In the genomic region with DNA sequence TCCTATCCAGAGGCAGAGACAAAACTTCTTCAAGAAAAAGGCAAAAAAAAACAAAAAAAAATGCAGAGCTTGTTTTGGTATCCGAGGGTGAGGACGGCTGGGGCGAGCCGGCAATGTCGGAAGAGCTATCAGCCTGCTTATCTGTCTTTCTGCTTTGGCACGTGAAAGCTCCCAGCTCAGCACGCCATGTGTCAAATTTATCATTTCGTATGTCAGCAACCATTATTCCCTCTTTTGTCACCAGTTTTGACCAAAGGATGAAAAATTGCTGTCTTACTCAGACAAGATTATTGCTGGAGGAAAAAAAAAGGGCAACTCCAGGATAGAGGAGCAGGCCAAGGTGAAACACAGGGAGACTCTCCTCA, we compare ENCODE assay signal across 16 cellular contexts.
A peak's percentile ranks its signal among the peaks of the same experiment; 100 is the strongest.
DNase-seq lines count a peak whose midpoint lies in the region; FAIRE-seq and TF ChIP-seq lines count a peak whose summit lies in the region.
"Had no signal": no experiment of that assay in that cellular context is flagged by ENCODE, and none has a peak within 500 bp of the region (broad histone marks: within the 10 kb centered on the region; RNA-seq: fewer than 3 reads in every experiment).

No MANE protein-coding gene starts in this region.

- H3K4me3 ChIP-seq in H1 (ENCODE audit: extremely low read depth in 1 of 4, insufficient read depth in 2 of 4, low read depth in 3 of 4, low read length in 4 of 4) (no peak overlapping the region), testis (no peak overlapping the region)

- no peaks in the 10 kb centered on the region for H3K79me1 ChIP-seq in H1 (ENCODE audit: low read depth, low read length)

- in situ Hi-C loops in KBM-7 (cut with MboI; ENCODE audit: low pct_unique_long_range_greater_than_20kb, low sequenced_read_pairs): no loop called here

- intact Hi-C loops in testis (cut with DNase I; ENCODE audit: low total_unique reads): no loop called here

- H3K27ac ChIP-seq in H1 (ENCODE audit: low read depth, low read length) (no peak overlapping the region), testis (no peak overlapping the region)

- H3K9me3 ChIP-seq in H1 (ENCODE audit: insufficient read depth in 2 of 2, low read depth in 1 of 2, low read length in 1 of 2): no peaks in the 10 kb centered on the region
- H3K9me3 ChIP-seq in testis: no peaks in the 10 kb centered on the region

- no peak overlapping the region for H3K56ac ChIP-seq in H1 (replicated peaks; ENCODE audit: insufficient read length, low read depth, low read length)

- no peak overlapping the region for H3K14ac ChIP-seq in H1 (ENCODE audit: insufficient read length)

- WGBS in H1 (ENCODE audit: extremely low coverage in 1 of 2, insufficient coverage in 1 of 2, insufficient read length in 1 of 2, insufficient replicate concordance in 2 of 2, low coverage in 1 of 2, low lambda C conversion rate in 2 of 2, missing lambda C conversion rate in 1 of 2), 2 experiments: 78% methylated on average over 8 of the region's 8 CpGs; no CpG with 5 or more reads in 1 of the 2 experiments
- 25 to 32% methylated on average over 8 of the region's 8 CpGs for WGBS in testis, 2 donors

- no peak overlapping the region for H2BK120ac ChIP-seq in H1 (replicated peaks; ENCODE audit: low read depth, low read length)

- no peaks in the 10 kb centered on the region for H3K9me3 Mint-ChIP-seq in neural crest cell
- no peaks in the 10 kb centered on the region for H3K9me3 Mint-ChIP-seq in activated naive CD4-positive, alpha-beta T cell treated with anti-CD3 and anti-CD28 coated beads, Interleukin-2, amount 10 ng/mL, durations not matched to agents 7 days and 5 days

- no peaks in the 10 kb centered on the region for H3K4me1 ChIP-seq in H1 (replicated peaks in 1 of 4; ENCODE audit: control insufficient read depth in 3 of 4, insufficient read depth in 4 of 4, low read length in 3 of 4)
- H3K4me1 ChIP-seq in testis: no peaks in the 10 kb centered on the region

- H3K4ac ChIP-seq in H1 (replicated peaks; ENCODE audit: insufficient read length, low read depth, low read length): no peak overlapping the region

- no peak overlapping the region for H3K9ac ChIP-seq in H1 (replicated peaks in 1 of 4; ENCODE audit: extremely low read depth in 1 of 4, low read depth in 3 of 4, low read length in 3 of 4)

- H2BK12ac ChIP-seq in H1 (ENCODE audit: low read depth, low read length): no peak overlapping the region

- no peak for TF ChIP-seq RAD21 in H1 (IDR thresholded peaks at IDR 0.05 in 1 of 2, conservative IDR thresholded peaks at IDR 0.05 in 1 of 2; ENCODE audit: low read depth in 2 of 2, low read length in 2 of 2)

- H3K27ac Mint-ChIP-seq in neural crest cell (ENCODE audit: unreplicated experiment): peak overlapping the region; percentile 60
- no peak overlapping the region for H3K27ac Mint-ChIP-seq in activated naive CD4-positive, alpha-beta T cell treated with anti-CD3 and anti-CD28 coated beads, Interleukin-2, amount 10 ng/mL, durations not matched to agents 7 days and 5 days
- H3K27ac Mint-ChIP-seq: HFFc6 had no signal

- H3K4me1 Mint-ChIP-seq in neural crest cell: peaks cover 34% of the 10 kb centered on the region
- no peaks in the 10 kb centered on the region for H3K4me1 Mint-ChIP-seq in activated naive CD4-positive, alpha-beta T cell treated with anti-CD3 and anti-CD28 coated beads, Interleukin-2, amount 10 ng/mL, durations not matched to agents 7 days and 5 days
- H3K4me1 Mint-ChIP-seq: CD4-positive, CD25-positive, alpha-beta regulatory T cell had no signal

- no peak for TF ChIP-seq CTCF in H1 (IDR thresholded peaks at IDR 0.05; ENCODE audit: control extremely low read depth in 1 of 3, insufficient read depth in 1 of 3, low read depth in 1 of 3, low read length in 3 of 3)
- no peak for TF ChIP-seq CTCF in neural crest cell (conservative IDR thresholded peaks at IDR 0.05)
- no peak for TF ChIP-seq CTCF in testis (IDR thresholded peaks at IDR 0.05)
- TF ChIP-seq CTCF in GM10266 (IDR thresholded peaks at IDR 0.05; ENCODE audit: control insufficient read depth, insufficient read depth, low read depth, missing control alignments): no peak

- no peak for TF ChIP-seq EP300 in H1 (IDR thresholded peaks at IDR 0.05; ENCODE audit: borderline replicate concordance in 1 of 2, low read depth in 2 of 2, low read length in 2 of 2)

- no peak for TF ChIP-seq POLR2A in H1 (IDR thresholded peaks at IDR 0.05; ENCODE audit: control extremely low read depth in 1 of 2, low read depth in 2 of 2, low read length in 2 of 2)
- TF ChIP-seq POLR2A in testis (IDR thresholded peaks at IDR 0.05): no peak

- H2BK5ac ChIP-seq in H1 (ENCODE audit: low read depth, low read length): no peak overlapping the region

- POLR2A ChIA-PET in H1 (lab: Charles Lee; ENCODE audit: partially characterized antibody): interaction anchor here (0.6 to 0.7 kb wide), 2 partner anchors 8 to 160 kb away, joined by 3 to 4 read pairs; no protein-coding TSS in a partner anchor

- H3K27me3 ChIP-seq in H1 (replicated peaks in 1 of 4; ENCODE audit: control insufficient read depth in 3 of 4, extremely low read depth in 1 of 4, insufficient read depth in 3 of 4, low read length in 3 of 4) (no peaks in the 10 kb centered on the region), testis (no peaks in the 10 kb centered on the region)

- H2BK15ac ChIP-seq in H1 (ENCODE audit: low read length): no peak overlapping the region

- no peaks in the 10 kb centered on the region for H3K79me2 ChIP-seq in H1 (ENCODE audit: control insufficient read depth in 1 of 2, insufficient read depth in 2 of 2, low read length in 2 of 2)

- H2BK20ac ChIP-seq in H1 (ENCODE audit: low read length): no peak overlapping the region

- DNase-seq in KBM-7 (peak; percentile 5), H1 (ENCODE audit: low read depth in 1 of 2, low spot score in 2 of 2) (no peak), neural crest cell (ENCODE audit: low read depth, low spot score) (no peak), testis (peak; percentile 28), iPS-NIHi7 (ENCODE audit: extremely low spot score) (no peak), GM10266 (ENCODE audit: extremely low spot score) (no peak)
- no peak for DNase-seq in activated naive CD4-positive, alpha-beta T cell treated with anti-CD3 and anti-CD28 coated beads, Interleukin-2, amount 10 ng/mL, durations not matched to agents 7 days and 5 days
- DNase-seq: CD4-positive, CD25-positive, alpha-beta regulatory T cell; DMS79 treated with DMSO at 0.1 percent for 48 hours; GF-D8; GOT3; HFFc6; Karpas-422; NCI-H187 treated with DMSO at 0.1 percent for 48 hours; NCI-H446 treated with DMSO at 0.1 percent for 48 hours; NCI-H748 treated with DMSO at 0.1 percent for 48 hours had no signal

- H4K8ac ChIP-seq in H1 (ENCODE audit: extremely low read depth, insufficient read depth, low read length): no peak overlapping the region

- H3K23ac ChIP-seq in H1 (ENCODE audit: insufficient read length): no peak overlapping the region

- H4K20me1 ChIP-seq in H1 (replicated peaks in 1 of 2; ENCODE audit: control insufficient read depth in 1 of 2, insufficient read depth in 2 of 2, low read length in 2 of 2): no peaks in the 10 kb centered on the region

- no peak overlapping the region for H4K91ac ChIP-seq in H1 (replicated peaks; ENCODE audit: insufficient read length, low read length)

- no peak overlapping the region for H2AK5ac ChIP-seq in H1 (ENCODE audit: low read depth, low read length)

- H4K5ac ChIP-seq in H1 (ENCODE audit: insufficient read length, low read depth, low read length): no peak overlapping the region

- H3K4me2 ChIP-seq in H1 (ENCODE audit: insufficient read depth in 1 of 2, low read depth in 2 of 2, low read length in 2 of 2): no peak overlapping the region

- H3K27me3 Mint-ChIP-seq in neural crest cell (ENCODE audit: low read depth): no peaks in the 10 kb centered on the region
- H3K27me3 Mint-ChIP-seq in activated naive CD4-positive, alpha-beta T cell treated with anti-CD3 and anti-CD28 coated beads, Interleukin-2, amount 10 ng/mL, durations not matched to agents 7 days and 5 days: peaks cover 19% of the 10 kb centered on the region

- peak overlapping the region; percentile 62; the same call in 1 of the 2 replicates for H2AFZ ChIP-seq in H1 (ENCODE audit: low read length)

- H3K18ac ChIP-seq in H1 (ENCODE audit: extremely low read depth, low read length): no peak overlapping the region

- H3K36me3 Mint-ChIP-seq in neural crest cell (ENCODE audit: low read depth): no peaks in the 10 kb centered on the region
- no peaks in the 10 kb centered on the region for H3K36me3 Mint-ChIP-seq in activated naive CD4-positive, alpha-beta T cell treated with anti-CD3 and anti-CD28 coated beads, Interleukin-2, amount 10 ng/mL, durations not matched to agents 7 days and 5 days
- H3K36me3 Mint-ChIP-seq: CD4-positive, CD25-positive, alpha-beta regulatory T cell had no signal

- CTCF ChIA-PET in H1 (lab: Charles Lee; ENCODE audit: partially characterized antibody): interaction anchor here (0.6 to 0.8 kb wide), 2 partner anchors 350 to 422 kb away, joined by 3 to 4 read pairs; no protein-coding TSS in a partner anchor
- CTCF ChIA-PET in activated naive CD4-positive, alpha-beta T cell treated with anti-CD3 and anti-CD28 coated beads, Interleukin-2, amount 10 ng/mL, durations not matched to agents 7 days and 5 days (lab: Charles Lee): no interaction called here

- H3K23me2 ChIP-seq in H1 (ENCODE audit: low read depth, low read length): no peaks in the 10 kb centered on the region; the same call in 1 of the 2 replicates

- no peak overlapping the region for H3K4me3 Mint-ChIP-seq in neural crest cell
- H3K4me3 Mint-ChIP-seq in activated naive CD4-positive, alpha-beta T cell treated with anti-CD3 and anti-CD28 coated beads, Interleukin-2, amount 10 ng/mL, durations not matched to agents 7 days and 5 days: no peak overlapping the region
- H3K4me3 Mint-ChIP-seq: CD4-positive, CD25-positive, alpha-beta regulatory T cell; HFFc6 had no signal

- no peaks in the 10 kb centered on the region for H3K36me3 ChIP-seq in H1 (ENCODE audit: control insufficient read depth in 2 of 4, insufficient read depth in 4 of 4, low read length in 3 of 4)
- no peaks in the 10 kb centered on the region for H3K36me3 ChIP-seq in testis (ENCODE audit: low read depth, missing control alignments)

- FAIRE-seq in H1 (lab: Jason Lieb, UNC): no peak

TF ChIP-seq in H1, 55 proteins besides CTCF, POLR2A, EP300 and RAD21 (continues in another document):
- TF ChIP-seq, protein P1, sequence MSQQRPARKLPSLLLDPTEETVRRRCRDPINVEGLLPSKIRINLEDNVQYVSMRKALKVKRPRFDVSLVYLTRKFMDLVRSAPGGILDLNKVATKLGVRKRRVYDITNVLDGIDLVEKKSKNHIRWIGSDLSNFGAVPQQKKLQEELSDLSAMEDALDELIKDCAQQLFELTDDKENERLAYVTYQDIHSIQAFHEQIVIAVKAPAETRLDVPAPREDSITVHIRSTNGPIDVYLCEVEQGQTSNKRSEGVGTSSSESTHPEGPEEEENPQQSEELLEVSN (IDR thresholded peaks at IDR 0.05): no peak
- TF ChIP-seq CEBPB (IDR thresholded peaks at IDR 0.05; ENCODE audit: low read depth, low read length) (no peak), SP1 (IDR thresholded peaks at IDR 0.05; ENCODE audit: low read depth, low read length) (no peak), ZNF274 (IDR thresholded peaks at IDR 0.05; ENCODE audit: borderline replicate concordance, extremely low read depth, low read length) (no peak), RBBP5 (IDR thresholded peaks at IDR 0.05; ENCODE audit: borderline replicate concordance, low read depth, low read length) (no peak), SIRT6 (IDR thresholded peaks at IDR 0.05; ENCODE audit: low read length) (no peak)

Comparison
In these comparisons a context has a peak if more than half of its experiments do, and no peak if none do; other contexts are left out.
1. DNase-seq: peak in KBM-7 (single experiment) and testis (single experiment); none in H1 (0 of 2), neural crest cell (single experiment), iPS-NIHi7 (single experiment), GM10266 (single experiment) and activated naive CD4-positive, alpha-beta T cell treated with anti-CD3 and anti-CD28 coated beads, Interleukin-2, amount 10 ng/mL, durations not matched to agents 7 days and 5 days (single experiment).